8 cellular contexts compared by ENCODE assay signal in the genomic region with DNA sequence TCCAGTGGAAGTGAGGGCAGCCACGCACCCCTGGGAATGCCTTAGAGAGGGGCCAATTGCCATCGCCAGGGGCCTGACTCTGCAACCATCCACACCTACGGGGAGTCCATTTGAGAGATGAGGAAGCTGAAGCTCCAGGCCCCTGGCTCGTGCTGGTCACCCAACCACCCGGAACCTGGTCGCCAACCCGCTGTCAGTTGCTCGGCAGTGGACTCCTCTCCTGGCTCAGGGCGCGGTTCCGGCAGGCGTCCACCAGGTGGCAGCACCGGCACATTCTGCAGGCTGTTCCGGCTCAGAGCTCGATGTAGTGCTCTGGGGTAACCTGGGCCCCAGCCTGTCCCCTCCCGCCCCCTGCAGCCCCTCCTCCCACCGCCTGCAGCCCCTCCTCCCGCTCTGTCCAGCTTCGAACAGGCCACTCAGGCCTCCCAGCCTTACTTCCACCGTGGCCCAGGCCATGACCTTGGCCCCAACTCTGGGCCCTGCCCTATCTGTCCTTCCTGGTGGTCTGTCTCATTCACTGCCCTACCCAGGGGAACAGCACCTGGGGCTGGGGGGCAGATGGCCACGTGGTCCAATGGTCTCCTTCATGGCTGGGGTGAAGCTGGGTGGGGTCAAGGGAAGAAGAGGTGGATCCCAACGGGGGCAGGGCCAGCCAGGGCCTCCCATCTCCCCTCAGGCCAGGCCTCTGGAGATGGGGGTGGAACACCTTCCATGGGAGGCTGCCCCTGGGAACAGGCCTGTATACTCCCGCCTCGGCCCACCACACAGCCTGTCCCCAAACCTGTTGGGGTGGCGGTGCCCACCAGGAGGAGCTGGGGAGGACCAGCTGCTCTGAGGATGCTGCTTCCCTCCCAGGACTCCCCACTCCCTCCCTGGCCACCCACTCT. TPM values are rescaled to one million over a fixed set of nuclear protein-coding genes. Genes with fewer than 3 reads are reported as not detected.
DNase-seq lines count a peak whose midpoint lies in the region; ATAC-seq and TF ChIP-seq lines count a peak whose summit lies in the region.

No MANE protein-coding gene starts in this region.

- ATAC-seq in HG03139 (IDR thresholded peaks at IDR 0.05; ENCODE audit: unreplicated experiment), result peak; percentile 62

- H3K36me3 Mint-ChIP-seq in activated CD4-positive, alpha-beta T cell treated with anti-CD3 and anti-CD28 coated beads, Interleukin-2, amount 10 ng/mL, durations not matched to agents 7 days and 5 days (ENCODE audit: low read depth), result peaks cover 36% of the 10 kb centered on the region

- 10% methylated on average over 25 of the region's 25 CpGs for WGBS in liver

- no peaks in the 10 kb centered on the region for H3K9me3 Mint-ChIP-seq in activated CD4-positive, alpha-beta T cell treated with anti-CD3 and anti-CD28 coated beads, Interleukin-2, amount 10 ng/mL, durations not matched to agents 7 days and 5 days

- no peaks in the 10 kb centered on the region for H3K9me3 ChIP-seq in liver (ENCODE audit: control insufficient read depth in 4 of 4, low read length in 3 of 4)

- peak overlapping the region in 1 of 3 donors; percentile 48 for H3K4me3 ChIP-seq in liver (ENCODE audit: low read depth in 1 of 3, low read length in 3 of 3)

- peaks cover 5 to 34% (median 18%) of the 10 kb centered on the region in 4 donors for H3K4me1 ChIP-seq in liver (ENCODE audit: control insufficient read depth in 4 of 4, insufficient read depth in 4 of 4, low read length in 3 of 4)

- peak; percentile 80 to 86 for TF ChIP-seq RAD21 in liver (IDR thresholded peaks at IDR 0.05)

- H3K9ac ChIP-seq in liver (ENCODE audit: low read depth in 1 of 2, low read length in 2 of 2), result no peak overlapping the region

- POLR2A ChIA-PET in activated CD4-positive, alpha-beta T cell treated with anti-CD3 and anti-CD28 coated beads, Interleukin-2, amount 10 ng/mL, durations not matched to agents 7 days and 5 days (lab: Charles Lee), result interaction anchor here (0.5 kb wide), 1 partner anchor 1981 kb away, joined by 5 read pairs; no protein-coding TSS in a partner anchor

- no peaks in the 10 kb centered on the region for H3K27me3 ChIP-seq in liver (ENCODE audit: control insufficient read depth in 4 of 4, insufficient read depth in 4 of 4, low read length in 3 of 4)

- peaks cover 11 to 27% (median 18%) of the 10 kb centered on the region in 4 donors for H3K36me3 ChIP-seq in liver (ENCODE audit: control insufficient read depth in 4 of 4, insufficient read depth in 3 of 4, low read depth in 1 of 4, low read length in 3 of 4)

- H3K27ac Mint-ChIP-seq in activated CD4-positive, alpha-beta T cell treated with anti-CD3 and anti-CD28 coated beads, Interleukin-2, amount 10 ng/mL, durations not matched to agents 7 days and 5 days, result no peak overlapping the region

- H3K4me1 Mint-ChIP-seq in activated CD4-positive, alpha-beta T cell treated with anti-CD3 and anti-CD28 coated beads, Interleukin-2, amount 10 ng/mL, durations not matched to agents 7 days and 5 days, result peaks cover 13% of the 10 kb centered on the region

- DNase-seq in DMS153 treated with DMSO at 0.1 percent for 48 hours (lab: John Stamatoyannopoulos, UW; ENCODE audit: unreplicated experiment) (peak; percentile 16), DMS153 (lab: John Stamatoyannopoulos, UW) (no peak), NCI-H748 (lab: John Stamatoyannopoulos, UW; ENCODE audit: unreplicated experiment) (peak; percentile 79), dedifferentiated amniotic fluid mesenchymal stem cell (ENCODE audit: extremely low spot score) (peak; percentile 71)
- peak; percentile 92 for DNase-seq in activated CD4-positive, alpha-beta T cell treated with anti-CD3 and anti-CD28 coated beads, Interleukin-2, amount 10 ng/mL, durations not matched to agents 7 days and 5 days
- DNase-seq in stimulated activated CD4-positive, alpha-beta T cell treated with anti-CD3 and anti-CD28 coated beads, TNF-alpha, amount 100 ng/mL, for 1 hour (ENCODE audit: low read depth in 3 of 3, low spot score in 1 of 3), result peak; percentile 68 to 94 (median 87)

- peak overlapping the region in 1 of 2 donors; percentile 54 for H3K27ac ChIP-seq in liver (ENCODE audit: low read depth in 1 of 2, low read length in 2 of 2)

- CTCF ChIA-PET in activated CD4-positive, alpha-beta T cell treated with anti-CD3 and anti-CD28 coated beads, Interleukin-2, amount 10 ng/mL, durations not matched to agents 7 days and 5 days (lab: Charles Lee), result interaction anchor here (0.6 to 1.9 kb wide), 18 partner anchors 10 to 108 kb away, joined by 3 to 26 read pairs (median 4); a partner anchor contains a TSS

- TF ChIP-seq CTCF in liver (IDR thresholded peaks at IDR 0.05; ENCODE audit: low read depth, low read length, missing input control), result peak; percentile 97

- H3K27me3 Mint-ChIP-seq in activated CD4-positive, alpha-beta T cell treated with anti-CD3 and anti-CD28 coated beads, Interleukin-2, amount 10 ng/mL, durations not matched to agents 7 days and 5 days, result no peaks in the 10 kb centered on the region

- no peak overlapping the region for H3K4me3 Mint-ChIP-seq in activated CD4-positive, alpha-beta T cell treated with anti-CD3 and anti-CD28 coated beads, Interleukin-2, amount 10 ng/mL, durations not matched to agents 7 days and 5 days

TF ChIP-seq in liver, 16 proteins besides CTCF, POLR2A, EP300 and RAD21:
- peak in 1 of 2 donors; percentile 25 for TF ChIP-seq RXRA (IDR thresholded peaks at IDR 0.05)
- TF ChIP-seq, protein P1, sequence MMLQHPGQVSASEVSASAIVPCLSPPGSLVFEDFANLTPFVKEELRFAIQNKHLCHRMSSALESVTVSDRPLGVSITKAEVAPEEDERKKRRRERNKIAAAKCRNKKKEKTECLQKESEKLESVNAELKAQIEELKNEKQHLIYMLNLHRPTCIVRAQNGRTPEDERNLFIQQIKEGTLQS (IDR thresholded peaks at IDR 0.05), result no peak
TF ChIP-seq in liver: peak in this region for 1.

RNA-seq across cellular contexts. Expression of a gene that starts 15.7 kb away (rescaled TPM):
- total RNA-seq in activated CD4-positive, alpha-beta T cell treated with anti-CD3 and anti-CD28 coated beads, Interleukin-2, amount 10 ng/mL, durations not matched to agents 7 days and 5 days, result 100 to 1,000 TPM in 1 of 2 experiments, 10 to 100 TPM in 1; 84.7 to 135 TPM
- total RNA-seq in liver, result 10 to 100 TPM; 67.4 to 90.4 TPM
- 100 to 1,000 TPM; 109 to 115 TPM for polyA plus RNA-seq in liver

RNA-seq across cellular contexts. Expression of a gene that starts 26.9 kb away (rescaled TPM):
- 100 to 1,000 TPM; 159 to 166 TPM for total RNA-seq in activated CD4-positive, alpha-beta T cell treated with anti-CD3 and anti-CD28 coated beads, Interleukin-2, amount 10 ng/mL, durations not matched to agents 7 days and 5 days
- 100 to 1,000 TPM in 1 of 2 donors, 10 to 100 TPM in 1; 39.2 to 192 TPM for total RNA-seq in liver
- 10 to 100 TPM; 30.6 to 78.2 TPM for polyA plus RNA-seq in liver

RNA-seq across cellular contexts. Expression of a gene that starts 32.2 kb away (rescaled TPM):
- 1 to 10 TPM; 4.5 to 5.8 TPM for total RNA-seq in activated CD4-positive, alpha-beta T cell treated with anti-CD3 and anti-CD28 coated beads, Interleukin-2, amount 10 ng/mL, durations not matched to agents 7 days and 5 days
- 1 to 10 TPM; 5.4 to 9.4 TPM for total RNA-seq in liver
- 1 to 10 TPM; 1.5 to 4.4 TPM for polyA plus RNA-seq in liver

RNA-seq across cellular contexts. Expression of a gene that starts 44.7 kb away (rescaled TPM):
- total RNA-seq in activated CD4-positive, alpha-beta T cell treated with anti-CD3 and anti-CD28 coated beads, Interleukin-2, amount 10 ng/mL, durations not matched to agents 7 days and 5 days, result 1 to 10 TPM in 1 of 2 experiments, under 1 TPM in 1; 0.81 to 1.2 TPM
- 10 to 100 TPM in 1 of 2 donors, 1 to 10 TPM in 1; 1.8 to 13.3 TPM for total RNA-seq in liver
- polyA plus RNA-seq in liver, result 10 to 100 TPM; 11.0 to 18.8 TPM
